ENCODE assay signal across 1 cellular context in the genomic region with DNA sequence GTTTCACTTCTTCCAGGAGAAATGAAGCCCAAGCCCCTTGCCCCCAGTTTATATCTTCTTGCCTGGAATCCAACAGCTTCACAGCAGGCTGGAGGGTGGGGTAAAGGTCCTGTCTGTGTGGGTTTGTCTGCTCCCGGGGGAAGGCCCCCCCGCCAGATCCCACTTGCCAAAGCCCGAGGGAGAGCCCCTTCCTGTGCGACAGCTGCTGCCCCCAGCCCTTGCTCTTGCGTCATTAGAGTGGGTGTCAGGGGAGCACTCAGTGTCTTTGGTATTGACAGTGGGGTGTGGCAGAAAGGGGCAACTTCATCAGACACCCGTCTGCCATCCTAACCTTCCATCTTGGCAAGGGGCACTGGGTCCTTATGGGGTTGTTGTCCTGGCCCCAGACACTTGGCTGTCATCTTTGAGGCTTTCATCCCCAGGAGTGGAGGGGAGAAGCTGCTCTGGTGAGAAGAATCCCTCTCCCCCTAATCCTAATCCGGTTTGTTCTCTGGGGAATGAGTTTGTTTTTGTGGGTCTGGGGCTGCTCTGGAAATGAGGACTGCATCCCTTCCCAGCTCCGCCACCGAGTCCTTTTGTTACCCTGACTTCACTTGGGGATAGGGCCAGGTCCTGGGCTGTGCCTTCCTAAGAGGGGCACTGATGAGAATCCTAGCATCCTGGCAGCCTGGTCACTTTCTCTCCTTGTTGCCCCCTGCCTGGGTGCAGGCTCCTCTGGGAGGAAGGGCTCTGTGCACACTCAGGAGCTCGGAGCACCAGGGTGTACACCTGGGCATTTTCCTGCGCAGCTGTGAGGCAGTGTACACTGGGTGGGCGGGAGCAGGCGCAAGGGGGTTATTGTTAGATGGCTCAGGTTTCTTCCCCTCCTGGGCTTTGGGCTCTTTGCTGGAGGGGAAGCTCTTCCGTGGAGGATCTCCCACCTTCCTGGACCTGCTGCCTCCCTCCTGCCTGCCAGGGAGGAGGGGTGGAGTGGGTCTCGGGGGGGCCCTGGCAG.
TF ChIP-seq lines count a peak whose summit lies in the region.

No MANE protein-coding gene starts in this region.

TF ChIP-seq in HepG2, 621 proteins besides CTCF, POLR2A, EP300 and RAD21 (continued from another document and continues in another):
- TF ChIP-seq, protein P1, sequence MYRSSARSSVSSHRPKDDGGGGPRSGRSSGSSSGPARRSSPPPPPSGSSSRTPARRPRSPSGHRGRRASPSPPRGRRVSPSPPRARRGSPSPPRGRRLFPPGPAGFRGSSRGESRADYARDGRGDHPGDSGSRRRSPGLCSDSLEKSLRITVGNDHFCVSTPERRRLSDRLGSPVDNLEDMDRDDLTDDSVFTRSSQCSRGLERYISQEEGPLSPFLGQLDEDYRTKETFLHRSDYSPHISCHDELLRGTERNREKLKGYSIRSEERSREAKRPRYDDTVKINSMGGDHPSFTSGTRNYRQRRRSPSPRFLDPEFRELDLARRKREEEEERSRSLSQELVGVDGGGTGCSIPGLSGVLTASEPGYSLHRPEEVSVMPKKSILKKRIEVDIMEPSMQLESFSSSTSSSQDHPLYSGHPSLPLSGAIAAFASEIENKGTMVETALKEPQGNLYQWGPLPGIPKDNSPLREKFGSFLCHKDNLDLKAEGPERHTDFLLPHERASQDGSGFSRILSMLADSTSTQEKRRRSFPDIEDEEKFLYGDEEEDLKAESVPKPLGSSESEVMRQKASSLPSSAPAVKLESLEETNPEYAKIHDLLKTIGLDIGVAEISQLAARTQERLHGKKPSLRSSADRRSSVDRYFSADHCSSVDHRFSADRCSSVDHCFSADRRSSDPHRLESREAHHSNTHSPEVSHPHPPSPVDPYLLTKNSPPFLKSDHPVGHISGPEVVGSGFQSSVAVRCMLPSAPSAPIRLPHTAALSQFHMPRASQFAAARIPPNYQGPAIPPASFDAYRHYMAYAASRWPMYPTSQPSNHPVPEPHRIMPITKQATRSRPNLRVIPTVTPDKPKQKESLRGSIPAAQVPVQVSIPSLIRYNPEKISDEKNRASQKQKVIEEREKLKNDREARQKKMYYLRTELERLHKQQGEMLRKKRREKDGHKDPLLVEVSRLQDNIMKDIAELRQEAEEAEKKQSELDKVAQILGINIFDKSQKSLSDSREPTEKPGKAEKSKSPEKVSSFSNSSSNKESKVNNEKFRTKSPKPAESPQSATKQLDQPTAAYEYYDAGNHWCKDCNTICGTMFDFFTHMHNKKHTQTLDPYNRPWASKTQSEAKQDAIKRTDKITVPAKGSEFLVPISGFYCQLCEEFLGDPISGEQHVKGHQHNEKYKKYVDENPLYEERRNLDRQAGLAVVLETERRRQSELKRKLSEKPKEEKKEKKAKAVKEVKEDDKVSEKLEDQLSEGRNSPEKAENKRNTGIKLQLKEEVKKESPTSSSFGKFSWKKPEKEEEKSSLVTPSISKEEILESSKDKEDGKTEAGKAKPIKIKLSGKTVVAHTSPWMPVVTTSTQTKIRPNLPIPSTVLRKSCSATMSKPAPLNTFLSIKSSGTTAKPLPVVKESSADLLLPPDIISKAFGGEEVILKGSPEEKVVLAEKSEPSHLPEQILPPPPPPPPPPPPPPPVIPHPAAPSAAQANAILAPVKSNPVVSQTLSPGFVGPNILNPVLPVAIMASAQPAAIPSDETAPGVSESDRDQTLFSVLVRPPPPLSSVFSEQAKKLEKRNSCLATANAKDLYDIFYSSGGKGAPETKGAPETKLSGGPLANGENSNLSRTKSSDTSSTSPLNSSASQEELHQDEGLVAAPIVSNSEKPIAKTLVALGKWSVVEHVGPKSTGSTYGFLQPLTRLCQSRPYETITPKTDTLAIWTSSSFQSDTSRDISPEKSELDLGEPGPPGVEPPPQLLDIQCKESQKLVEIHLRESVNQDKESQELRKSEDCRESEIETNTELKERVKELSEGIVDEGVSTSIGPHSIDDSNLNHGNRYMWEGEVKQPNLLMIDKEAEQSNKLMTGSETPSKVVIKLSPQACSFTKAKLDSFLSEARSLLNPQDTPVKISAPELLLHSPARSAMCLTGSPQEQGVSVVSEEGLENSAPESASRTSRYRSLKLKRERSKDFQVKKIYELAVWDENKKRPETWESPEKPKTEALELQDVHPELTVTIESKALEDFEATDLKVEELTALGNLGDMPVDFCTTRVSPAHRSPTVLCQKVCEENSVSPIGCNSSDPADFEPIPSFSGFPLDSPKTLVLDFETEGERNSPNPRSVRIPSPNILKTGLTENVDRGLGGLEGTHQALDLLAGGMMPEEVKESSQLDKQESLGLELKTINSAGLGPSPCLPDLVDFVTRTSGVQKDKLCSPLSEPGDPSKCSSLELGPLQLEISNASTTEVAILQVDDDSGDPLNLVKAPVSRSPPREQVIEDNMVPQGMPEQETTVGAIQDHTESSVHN (CRISPR knock-in tag; IDR thresholded peaks at IDR 0.05) = no peak
- TF ChIP-seq SSRP1 (CRISPR knock-in tag; IDR thresholded peaks at IDR 0.05) (no peak), CCDC6 (CRISPR knock-in tag; IDR thresholded peaks at IDR 0.05) (0 out of 2 replicates have a peak, but pooled peaks have one; percentile 11), ATF6 (CRISPR knock-in tag; conservative IDR thresholded peaks at IDR 0.05) (no peak), NR2F1 (CRISPR knock-in tag; IDR thresholded peaks at IDR 0.05) (no peak), ZNF451 (CRISPR knock-in tag; IDR thresholded peaks at IDR 0.05) (0 out of 2 replicates have a peak, but pooled peaks have one; percentile 44), ZNF546 (CRISPR knock-in tag; conservative IDR thresholded peaks at IDR 0.05) (0 out of 2 replicates have a peak, but pooled peaks have one; percentile 41), MTA1 (CRISPR knock-in tag; IDR thresholded peaks at IDR 0.05; ENCODE audit: borderline replicate concordance) (peak; percentile 70; the same call in 1 of the 2 replicates), CEBPG (CRISPR knock-in tag; IDR thresholded peaks at IDR 0.05) (peak; percentile 48; the same call in 1 of the 2 replicates), HIVEP1 (CRISPR knock-in tag; IDR thresholded peaks at IDR 0.05) (peak; percentile 42; the same call in 1 of the 2 replicates), ZNF841 (CRISPR knock-in tag; IDR thresholded peaks at IDR 0.05; ENCODE audit: borderline replicate concordance) (no peak), CBX5 (CRISPR knock-in tag; IDR thresholded peaks at IDR 0.05; ENCODE audit: borderline replicate concordance) (no peak), MEIS1 (CRISPR knock-in tag; IDR thresholded peaks at IDR 0.05; ENCODE audit: borderline replicate concordance) (peak; percentile 65; the same call in 1 of the 2 replicates), MTERF4 (CRISPR knock-in tag; IDR thresholded peaks at IDR 0.05) (no peak), ZNF572 (CRISPR knock-in tag; IDR thresholded peaks at IDR 0.05) (0 out of 2 replicates have a peak, but pooled peaks have one; percentile 27), ZNF670 (CRISPR knock-in tag; IDR thresholded peaks at IDR 0.05; ENCODE audit: borderline replicate concordance) (no peak), ZHX2 (IDR thresholded peaks at IDR 0.05; ENCODE audit: low read depth) (0 out of 2 replicates have a peak, but pooled peaks have one; percentile 18), ZHX2 (CRISPR knock-in tag; IDR thresholded peaks at IDR 0.05; ENCODE audit: borderline replicate concordance) (no peak), SKIL (CRISPR knock-in tag; IDR thresholded peaks at IDR 0.05; ENCODE audit: borderline replicate concordance) (0 out of 2 replicates have a peak, but pooled peaks have one; percentile 10), LCORL (IDR thresholded peaks at IDR 0.05) (no peak), LCORL (CRISPR knock-in tag; IDR thresholded peaks at IDR 0.05) (peak; percentile 12; the same call in 1 of the 2 replicates), TP53 (CRISPR knock-in tag; conservative IDR thresholded peaks at IDR 0.05) (no peak), TBX2 (CRISPR knock-in tag; IDR thresholded peaks at IDR 0.05; ENCODE audit: borderline replicate concordance) (0 out of 2 replicates have a peak, but pooled peaks have one; percentile 8), KDM5B (CRISPR knock-in tag; IDR thresholded peaks at IDR 0.05; ENCODE audit: borderline replicate concordance) (0 out of 2 replicates have a peak, but pooled peaks have one; percentile 17), ZKSCAN1 (IDR thresholded peaks at IDR 0.05; ENCODE audit: low read length) (no peak), KDM5A (IDR thresholded peaks at IDR 0.05; ENCODE audit: borderline replicate concordance, low read length) (no peak), ZNF251 (CRISPR knock-in tag; IDR thresholded peaks at IDR 0.05) (no peak), TFAP4 (IDR thresholded peaks at IDR 0.05; ENCODE audit: borderline replicate concordance, low read depth) (0 out of 2 replicates have a peak, but pooled peaks have one; percentile 27)
- TF ChIP-seq, protein P2, sequence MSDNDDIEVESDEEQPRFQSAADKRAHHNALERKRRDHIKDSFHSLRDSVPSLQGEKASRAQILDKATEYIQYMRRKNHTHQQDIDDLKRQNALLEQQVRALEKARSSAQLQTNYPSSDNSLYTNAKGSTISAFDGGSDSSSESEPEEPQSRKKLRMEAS (IDR thresholded peaks at IDR 0.05) = no peak
